In the genomic region with DNA sequence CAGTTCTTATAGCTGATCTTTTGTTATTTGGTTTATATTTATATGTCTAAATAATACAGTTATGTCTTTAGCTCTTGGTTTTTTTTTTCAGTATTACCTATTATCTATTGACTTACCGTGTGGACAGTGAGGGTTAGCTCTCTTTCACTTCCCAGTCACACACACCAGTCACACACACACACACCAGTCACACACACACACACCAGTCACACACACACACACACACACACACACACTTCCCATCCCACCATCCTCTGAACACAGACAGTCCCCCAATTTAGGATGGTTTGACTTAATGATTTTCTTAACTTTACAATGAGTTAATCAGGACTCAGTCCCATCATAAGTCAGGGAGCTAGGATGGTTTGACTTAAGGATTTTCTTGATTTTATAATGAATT, we compare ENCODE assay signal across 15 cellular contexts. TPM values are rescaled to one million over a fixed set of nuclear protein-coding genes. Genes with fewer than 3 reads are reported as not detected.
DNase-seq lines count a peak whose midpoint lies in the region; ATAC-seq, FAIRE-seq and TF ChIP-seq lines count a peak whose summit lies in the region.
"Had no signal": no experiment of that assay in that cellular context is flagged by ENCODE, and none has a peak within 500 bp of the region (broad histone marks: within the 10 kb centered on the region; RNA-seq: fewer than 3 reads in every experiment).

No MANE protein-coding gene starts in this region.

- peak overlapping the region; percentile 10 for H3K4me3 Mint-ChIP-seq in neural progenitor cell
- no peak overlapping the region for H3K4me3 Mint-ChIP-seq in activated naive CD8-positive, alpha-beta T cell treated with anti-CD3 and anti-CD28 coated beads, Interleukin-2, amount 50 U/mL, for 24 hours
- H3K4me3 Mint-ChIP-seq: CD4-positive, alpha-beta T cell; H9 had no signal

- H3K36me3 Mint-ChIP-seq in neural progenitor cell, result no peaks in the 10 kb centered on the region
- no peaks in the 10 kb centered on the region for H3K36me3 Mint-ChIP-seq in activated naive CD8-positive, alpha-beta T cell treated with anti-CD3 and anti-CD28 coated beads, Interleukin-2, amount 50 U/mL, for 24 hours (ENCODE audit: low read depth)

- peaks cover 8% of the 10 kb centered on the region for H3K9me3 Mint-ChIP-seq in neural progenitor cell
- H3K9me3 Mint-ChIP-seq in activated naive CD8-positive, alpha-beta T cell treated with anti-CD3 and anti-CD28 coated beads, Interleukin-2, amount 50 U/mL, for 24 hours, result no peaks in the 10 kb centered on the region
- H3K9me3 Mint-ChIP-seq: CD4-positive, alpha-beta T cell had no signal

- no peak for TF ChIP-seq EP300 in GM12878 (IDR thresholded peaks at IDR 0.05; ENCODE audit: borderline replicate concordance in 1 of 2, control insufficient read depth in 1 of 2, low read depth in 2 of 2, low read length in 2 of 2)

- H2AFZ ChIP-seq in GM12878 (ENCODE audit: control insufficient read depth, low read depth, low read length) (no peak overlapping the region), neural progenitor cell (replicated peaks) (no peak overlapping the region)

- no peaks in the 10 kb centered on the region for H3K36me3 ChIP-seq in GM12878 (ENCODE audit: control insufficient read depth in 2 of 2, insufficient read depth in 2 of 2, low read length in 1 of 2)
- no peaks in the 10 kb centered on the region for H3K36me3 ChIP-seq in neural progenitor cell

- CTCF ChIA-PET in GM12878 (lab: Yijun Ruan, JAX), result interaction anchor here (0.9 to 2.5 kb wide), 3 partner anchors 38 to 50 kb away, joined by 3 to 11 read pairs (median 3); no protein-coding TSS in a partner anchor

- peak; percentile 58 for DNase-seq in GM12865 (ENCODE audit: low read depth)
- no peak for DNase-seq in GM12878 (ENCODE audit: low read depth, low spot score)
- DNase-seq in neural progenitor cell (ENCODE audit: low spot score), result no peak
- DNase-seq in NCI-H1694 treated with DMSO at 0.1 percent for 48 hours (lab: John Stamatoyannopoulos, UW), result no peak
- no peak for DNase-seq in activated naive CD8-positive, alpha-beta T cell treated with anti-CD3 and anti-CD28 coated beads, Interleukin-2, amount 50 U/mL, for 24 hours
- DNase-seq: AML-193; Caco-2; CD4-positive, alpha-beta T cell; H9 had no signal

- WGBS in GM12878 (ENCODE audit: insufficient coverage, insufficient replicate concordance, low lambda C conversion rate, missing lambda C conversion rate), result 0% methylated on average over 1 of the region's 1 CpG

- no peaks in the 10 kb centered on the region for H3K27me3 ChIP-seq in GM12878 (replicated peaks in 1 of 2; ENCODE audit: control insufficient read depth in 2 of 2, insufficient read depth in 2 of 2, low read length in 1 of 2)
- no peaks in the 10 kb centered on the region for H3K27me3 ChIP-seq in neural progenitor cell

- H4K20me1 ChIP-seq in GM12878 (ENCODE audit: control insufficient read depth, insufficient read depth) (no peaks in the 10 kb centered on the region), neural progenitor cell (ENCODE audit: low read depth) (no peaks in the 10 kb centered on the region)

- no TSS peak for BruUV-seq in GM12878 (replicated peaks; lab: Mats Ljungman, UMichigan)

- H3K79me2 ChIP-seq in GM12878 (ENCODE audit: control insufficient read depth, insufficient read depth, low read length) (no peaks in the 10 kb centered on the region), neural progenitor cell (ENCODE audit: low read depth) (no peaks in the 10 kb centered on the region)

- H3K27ac ChIP-seq in GM12878 (ENCODE audit: control insufficient read depth, insufficient read depth), result no peak overlapping the region
- H3K27ac ChIP-seq in neural progenitor cell, result no peak overlapping the region
- H3K27ac ChIP-seq: 22Rv1, A549, C4-2B had no signal

- SMC1A ChIA-PET in GM12878 (lab: Charles Lee; ENCODE audit: uncharacterized antibody, unreplicated experiment), result interaction anchor here (0.6 to 2.1 kb wide), 7 partner anchors 12 to 50 kb away, joined by 3 to 7 read pairs (median 3); no protein-coding TSS in a partner anchor

- no peak for TF ChIP-seq RAD21 in GM12878 (IDR thresholded peaks at IDR 0.05; ENCODE audit: insufficient read depth, low read depth, low read length)

- no peak overlapping the region for H3K4me3 ChIP-seq in GM12865 (ENCODE audit: low read depth, low read length)
- no peak overlapping the region for H3K4me3 ChIP-seq in GM12878
- no peak overlapping the region for H3K4me3 ChIP-seq in neural progenitor cell
- H3K4me3 ChIP-seq: A549 had no signal

- no peaks in the 10 kb centered on the region for H3F3A ChIP-seq in neural progenitor cell (ENCODE audit: low read depth)

- TF ChIP-seq CTCF in GM12865 (IDR thresholded peaks at IDR 0.05; ENCODE audit: insufficient read depth, low read depth, low read length, missing control alignments) (no peak), GM12878 (IDR thresholded peaks at IDR 0.05 in 2 of 3, conservative IDR thresholded peaks at IDR 0.05 in 1 of 3; ENCODE audit: control insufficient read depth in 2 of 3, extremely low read depth in 1 of 3, insufficient read depth in 1 of 3, low read depth in 3 of 3, low read length in 3 of 3) (no peak), neural progenitor cell (IDR thresholded peaks at IDR 0.05) (no peak)

- peak; percentile 23; the same call in 1 of the 3 replicates for ATAC-seq in GM12878
- no peak for ATAC-seq in activated naive CD8-positive, alpha-beta T cell treated with anti-CD3 and anti-CD28 coated beads, Interleukin-2, amount 50 U/mL, for 24 hours
- ATAC-seq: A549 had no signal

- in situ Hi-C loops in GM12878 (cut with MboI), result no loop called here

- no peak overlapping the region for H3K9ac ChIP-seq in GM12878 (ENCODE audit: control insufficient read depth, insufficient read depth, low read length)
- no peak overlapping the region for H3K9ac ChIP-seq in neural progenitor cell

- RAD21 ChIA-PET in GM12878 (lab: Charles Lee; ENCODE audit: unreplicated experiment), result interaction anchor here (0.7 to 1.0 kb wide), 3 partner anchors 23 to 39 kb away, joined by 3 to 4 read pairs (median 3); no protein-coding TSS in a partner anchor

- H3K9me3 ChIP-seq in GM12878 (replicated peaks; ENCODE audit: control insufficient read depth, insufficient read depth, low read length) (no peaks in the 10 kb centered on the region), neural progenitor cell (ENCODE audit: low read depth) (no peaks in the 10 kb centered on the region)
- H3K9me3 ChIP-seq: A549, Caco-2 had no signal

- H3K4me2 ChIP-seq in GM12878 (ENCODE audit: control insufficient read depth, insufficient read depth) (no peak overlapping the region), neural progenitor cell (no peak overlapping the region)
- H3K4me2 ChIP-seq: A549 had no signal

- TF ChIP-seq POLR2A in GM12878 (IDR thresholded peaks at IDR 0.05; ENCODE audit: low read depth, low read length), result no peak

- POLR2A ChIA-PET in GM12878 (lab: Charles Lee), result interaction anchor here (0.6 to 1.0 kb wide), 3 partner anchors 14 to 1524 kb away, joined by 3 read pairs; no protein-coding TSS in a partner anchor

- no peak overlapping the region for H3K27ac Mint-ChIP-seq in neural progenitor cell
- no peak overlapping the region for H3K27ac Mint-ChIP-seq in activated naive CD8-positive, alpha-beta T cell treated with anti-CD3 and anti-CD28 coated beads, Interleukin-2, amount 50 U/mL, for 24 hours
- H3K27ac Mint-ChIP-seq: CD4-positive, alpha-beta T cell; H9 had no signal

- peaks cover 6% of the 10 kb centered on the region for H3K27me3 Mint-ChIP-seq in neural progenitor cell (ENCODE audit: insufficient read depth, low read depth)
- H3K27me3 Mint-ChIP-seq in activated naive CD8-positive, alpha-beta T cell treated with anti-CD3 and anti-CD28 coated beads, Interleukin-2, amount 50 U/mL, for 24 hours, result no peaks in the 10 kb centered on the region
- H3K27me3 Mint-ChIP-seq: CD4-positive, alpha-beta T cell had no signal

- H3K4me1 ChIP-seq in GM12878 (ENCODE audit: control insufficient read depth, insufficient read depth, low read length) (peaks cover 23% of the 10 kb centered on the region), neural progenitor cell (no peaks in the 10 kb centered on the region)

- no peak for FAIRE-seq in GM12878 (lab: Jason Lieb, UNC)
- FAIRE-seq: A549, D721Med, G401.6, H1 had no signal

- intact Hi-C loops in GM12878 (cut with micrococcal nuclease; ENCODE audit: unreplicated experiment), result no loop called here

- H3K4me1 Mint-ChIP-seq in neural progenitor cell, result peaks cover 12% of the 10 kb centered on the region
- peaks cover 20% of the 10 kb centered on the region for H3K4me1 Mint-ChIP-seq in activated naive CD8-positive, alpha-beta T cell treated with anti-CD3 and anti-CD28 coated beads, Interleukin-2, amount 50 U/mL, for 24 hours

RNA-seq across cellular contexts. Expression of gene AGFG2, which starts 18.9 kb away (rescaled TPM):
- 48.5 and 51.9 TPM in 2 replicates for total RNA-seq in GM12878 (2013; cell fraction: nucleolus; rRNA removed)
- total RNA-seq in GM12878 (2014; rRNA removed) (47.8 and 60.3 TPM in 2 replicates), GM12878 (2014; rRNA removed; fragmentation: Illumina TruSeq; extraction: Trizol) (14.9 and 18.0 TPM in 2 replicates), GM12878 (2021) (71.5 and 75.1 TPM in 2 replicates), neural progenitor cell (ENCODE audit: low replicate concordance) (1.2 and 5.6 TPM in 2 replicates)
- 7.2 TPM for polyA plus RNA-seq in GM12878 (2011; ENCODE audit: low read depth)
- polyA plus RNA-seq in GM12878 (2011; rRNA removed) (10.2 and 24.2 TPM in 2 replicates), GM12878 (2014; fragmentation: Illumina TruSeq; extraction: Trizol) (6.6 and 15.6 TPM in 2 replicates), GM12878 (2014; fragmentation: Nextera tagmentation; extraction: Ambion mirVana) (1 to 10 TPM in 1 of 2 experiments, under 1 TPM in 1; 0.90 to 1.1 TPM), GM12878 (2014; rRNA removed) (47.0 and 50.2 TPM in 2 replicates), GM12878 (2016; fragmentation: Nextera tagmentation; extraction: Ambion mirVana) (10 to 100 TPM; 26.7 to 27.0 TPM)
- polyA plus RNA-seq in GM12878 (2011; cell fraction: cytosol; rRNA removed), result 25.0 and 44.5 TPM in 2 replicates
- polyA plus RNA-seq in GM12878 (2011; cell fraction: nucleus; rRNA removed), result 54.0 and 54.7 TPM in 2 replicates
- 25.3 and 36.4 TPM in 2 replicates for polyA plus RNA-seq in GM12878 (2012)
- 16.2 and 34.8 TPM in 2 replicates for polyA minus RNA-seq in GM12878 (2011; rRNA and poly(A)+ RNA removed)
- 16.7 and 18.5 TPM in 2 replicates for polyA minus RNA-seq in GM12878 (2011; cell fraction: cytosol; rRNA and poly(A)+ RNA removed)
- polyA minus RNA-seq in GM12878 (2011; cell fraction: nucleus; rRNA and poly(A)+ RNA removed), result 25.1 and 38.4 TPM in 2 replicates

RNA-seq across cellular contexts. Expression of gene NYAP1, which starts 36.4 kb away (rescaled TPM):
- 0.10 TPM in 1 of 2 replicates, not detected in the other for total RNA-seq in GM12878 (2013; cell fraction: nucleolus; rRNA removed)
- total RNA-seq in GM12878 (2014; rRNA removed), result 0.05 and 0.06 TPM in 2 replicates
- total RNA-seq in GM12878 (2014; rRNA removed; fragmentation: Illumina TruSeq; extraction: Trizol), result 0.04 and 0.05 TPM in 2 replicates
- total RNA-seq in GM12878 (2021), result 0.15 and 0.19 TPM in 2 replicates
- polyA plus RNA-seq in GM12878 (2011; ENCODE audit: low read depth), result 0.07 TPM
- polyA plus RNA-seq in GM12878 (2011; rRNA removed), result not detected in 2 replicates
- polyA plus RNA-seq in GM12878 (2011; cell fraction: cytosol; rRNA removed), result not detected in 2 replicates
- polyA plus RNA-seq in GM12878 (2011; cell fraction: nucleus; rRNA removed), result 0.10 and 0.12 TPM in 2 replicates
- 0.17 and 0.23 TPM in 2 replicates for polyA plus RNA-seq in GM12878 (2012)
- polyA plus RNA-seq in GM12878 (2014; fragmentation: Illumina TruSeq; extraction: Trizol), result not detected in 2 replicates
- not detected for polyA plus RNA-seq in GM12878 (2014; fragmentation: Nextera tagmentation; extraction: Ambion mirVana)
- polyA plus RNA-seq in GM12878 (2014; rRNA removed), result 0.28 and 0.49 TPM in 2 replicates
- not detected for polyA plus RNA-seq in GM12878 (2016; fragmentation: Nextera tagmentation; extraction: Ambion mirVana)
- polyA minus RNA-seq in GM12878 (2011; rRNA and poly(A)+ RNA removed), result not detected in 2 replicates
- polyA minus RNA-seq in GM12878 (2011; cell fraction: cytosol; rRNA and poly(A)+ RNA removed), result not detected in 2 replicates
- not detected in 2 replicates for polyA minus RNA-seq in GM12878 (2011; cell fraction: nucleus; rRNA and poly(A)+ RNA removed)
- 1.2 and 6.7 TPM in 2 replicates for total RNA-seq in neural progenitor cell (ENCODE audit: low replicate concordance)

RNA-seq across cellular contexts. Expression of gene TSC22D4, which starts 41.1 kb away (rescaled TPM):
- 37.8 and 39.1 TPM in 2 replicates for total RNA-seq in GM12878 (2013; cell fraction: nucleolus; rRNA removed)
- total RNA-seq in GM12878 (2014; rRNA removed) (33.2 and 39.9 TPM in 2 replicates), GM12878 (2014; rRNA removed; fragmentation: Illumina TruSeq; extraction: Trizol) (11.7 and 16.2 TPM in 2 replicates), GM12878 (2021) (63.7 and 65.7 TPM in 2 replicates), neural progenitor cell (ENCODE audit: low replicate concordance) (11.0 and 17.6 TPM in 2 replicates)
- polyA plus RNA-seq in GM12878 (2011; ENCODE audit: low read depth), result 18.1 TPM
- polyA plus RNA-seq in GM12878 (2011; rRNA removed) (7.3 and 13.8 TPM in 2 replicates), GM12878 (2014; fragmentation: Illumina TruSeq; extraction: Trizol) (8.3 and 13.7 TPM in 2 replicates), GM12878 (2014; fragmentation: Nextera tagmentation; extraction: Ambion mirVana) (1 to 10 TPM in 1 of 2 experiments, under 1 TPM in 1; 0.50 to 1.2 TPM), GM12878 (2014; rRNA removed) (47.8 and 55.6 TPM in 2 replicates), GM12878 (2016; fragmentation: Nextera tagmentation; extraction: Ambion mirVana) (10 to 100 TPM; 32.6 to 33.3 TPM)
- polyA plus RNA-seq in GM12878 (2011; cell fraction: cytosol; rRNA removed), result 22.0 and 27.1 TPM in 2 replicates
- 59.8 and 71.4 TPM in 2 replicates for polyA plus RNA-seq in GM12878 (2011; cell fraction: nucleus; rRNA removed)
- polyA plus RNA-seq in GM12878 (2012), result 51.5 and 56.1 TPM in 2 replicates
- 8.7 and 22.5 TPM in 2 replicates for polyA minus RNA-seq in GM12878 (2011; rRNA and poly(A)+ RNA removed)
- 21.2 TPM in 2 replicates for polyA minus RNA-seq in GM12878 (2011; cell fraction: cytosol; rRNA and poly(A)+ RNA removed)
- 11.8 and 19.4 TPM in 2 replicates for polyA minus RNA-seq in GM12878 (2011; cell fraction: nucleus; rRNA and poly(A)+ RNA removed)

RNA-seq across cellular contexts. Expression of gene SAP25, which starts 53.6 kb away (rescaled TPM):
- total RNA-seq in GM12878 (2013; cell fraction: nucleolus; rRNA removed), result 2.1 TPM in 1 of 2 replicates, not detected in the other
- total RNA-seq in GM12878 (2014; rRNA removed) (1.8 and 1.9 TPM in 2 replicates), GM12878 (2014; rRNA removed; fragmentation: Illumina TruSeq; extraction: Trizol) (0.18 and 0.83 TPM in 2 replicates), GM12878 (2021) (7.0 and 8.3 TPM in 2 replicates), neural progenitor cell (ENCODE audit: low replicate concordance) (1.5 TPM in 1 of 2 replicates, not detected in the other)
- 4.0 TPM for polyA plus RNA-seq in GM12878 (2011; ENCODE audit: low read depth)
- polyA plus RNA-seq in GM12878 (2011; rRNA removed) (0.19 and 0.60 TPM in 2 replicates), GM12878 (2014; fragmentation: Illumina TruSeq; extraction: Trizol) (0.15 TPM in 1 of 2 replicates, not detected in the other), GM12878 (2014; fragmentation: Nextera tagmentation; extraction: Ambion mirVana) (1 to 10 TPM in 1 of 2 experiments, under 1 TPM in 1; 0.14 to 1.1 TPM), GM12878 (2014; rRNA removed) (8.6 and 12.5 TPM in 2 replicates), GM12878 (2016; fragmentation: Nextera tagmentation; extraction: Ambion mirVana) (1 to 10 TPM; 1.1 to 2.8 TPM)
- polyA plus RNA-seq in GM12878 (2011; cell fraction: cytosol; rRNA removed), result 0.81 and 1.7 TPM in 2 replicates
- polyA plus RNA-seq in GM12878 (2011; cell fraction: nucleus; rRNA removed), result 21.7 and 26.8 TPM in 2 replicates
- polyA plus RNA-seq in GM12878 (2012), result 5.1 and 6.3 TPM in 2 replicates
- not detected in 2 replicates for polyA minus RNA-seq in GM12878 (2011; rRNA and poly(A)+ RNA removed)
- not detected in 2 replicates for polyA minus RNA-seq in GM12878 (2011; cell fraction: cytosol; rRNA and poly(A)+ RNA removed)
- polyA minus RNA-seq in GM12878 (2011; cell fraction: nucleus; rRNA and poly(A)+ RNA removed), result 1.5 and 3.0 TPM in 2 replicates

RNA-seq across cellular contexts. Expression of gene SPACDR, which starts 56.1 kb away (rescaled TPM):
- total RNA-seq in GM12878 (2013; cell fraction: nucleolus; rRNA removed), result 4.9 and 5.0 TPM in 2 replicates
- total RNA-seq in GM12878 (2014; rRNA removed) (0.49 and 1.2 TPM in 2 replicates), GM12878 (2014; rRNA removed; fragmentation: Illumina TruSeq; extraction: Trizol) (0.18 and 0.28 TPM in 2 replicates), GM12878 (2021) (1.1 and 1.5 TPM in 2 replicates), neural progenitor cell (ENCODE audit: low replicate concordance) (0.71 TPM in 1 of 2 replicates, not detected in the other)
- 0.43 TPM for polyA plus RNA-seq in GM12878 (2011; ENCODE audit: low read depth)
- polyA plus RNA-seq in GM12878 (2011; rRNA removed) (0.65 and 0.81 TPM in 2 replicates), GM12878 (2014; fragmentation: Illumina TruSeq; extraction: Trizol) (0.56 TPM in 1 of 2 replicates, not detected in the other), GM12878 (2014; fragmentation: Nextera tagmentation; extraction: Ambion mirVana) (under 1 TPM; 0.29 TPM), GM12878 (2014; rRNA removed) (0.78 and 1.2 TPM in 2 replicates), GM12878 (2016; fragmentation: Nextera tagmentation; extraction: Ambion mirVana) (under 1 TPM; 0.60 to 0.71 TPM)
- 0.80 and 1.1 TPM in 2 replicates for polyA plus RNA-seq in GM12878 (2011; cell fraction: cytosol; rRNA removed)
- polyA plus RNA-seq in GM12878 (2011; cell fraction: nucleus; rRNA removed), result 4.4 and 5.2 TPM in 2 replicates
- 1.3 and 1.6 TPM in 2 replicates for polyA plus RNA-seq in GM12878 (2012)
- 0.51 and 2.3 TPM in 2 replicates for polyA minus RNA-seq in GM12878 (2011; rRNA and poly(A)+ RNA removed)
- not detected in 2 replicates for polyA minus RNA-seq in GM12878 (2011; cell fraction: cytosol; rRNA and poly(A)+ RNA removed)
- 0.85 TPM in 1 of 2 replicates, not detected in the other for polyA minus RNA-seq in GM12878 (2011; cell fraction: nucleus; rRNA and poly(A)+ RNA removed)
- total RNA-seq: H1, H9 had no signal
